Comparison of ENCODE assay signal across 18 cellular contexts in genomic region chr7:50421043-50421442, GRCh38. TPM values are rescaled to one million over a fixed set of nuclear protein-coding genes. Genes with fewer than 3 reads are reported as not detected.
DNase-seq lines count a peak whose midpoint lies in the region; ATAC-seq and TF ChIP-seq lines count a peak whose summit lies in the region.
"Had no signal": no experiment of that assay in that cellular context is flagged by ENCODE, and none has a peak within 500 bp of the region (broad histone marks: within the 10 kb centered on the region; RNA-seq: fewer than 3 reads in every experiment).

No MANE protein-coding gene starts in this region.

- H3K4me3 Mint-ChIP-seq in activated CD4-positive, alpha-beta T cell treated with anti-CD3 and anti-CD28 coated beads, Interleukin-2, amount 10 ng/mL, durations not matched to agents 24 days and 14 days = no peak overlapping the region
- H3K4me3 Mint-ChIP-seq in WTC11 = no peak overlapping the region
- H3K4me3 Mint-ChIP-seq in neural crest cell = no peak overlapping the region
- H3K4me3 Mint-ChIP-seq: B cell; CD4-positive, CD25-positive, alpha-beta regulatory T cell; CD8-positive, alpha-beta T cell; HFFc6 had no signal

- no peaks in the 10 kb centered on the region for H3K36me3 Mint-ChIP-seq in activated CD4-positive, alpha-beta T cell treated with anti-CD3 and anti-CD28 coated beads, Interleukin-2, amount 10 ng/mL, durations not matched to agents 24 days and 14 days (ENCODE audit: low read depth)
- no peaks in the 10 kb centered on the region for H3K36me3 Mint-ChIP-seq in WTC11
- no peaks in the 10 kb centered on the region for H3K36me3 Mint-ChIP-seq in neural crest cell (ENCODE audit: low read depth)
- H3K36me3 Mint-ChIP-seq: CD4-positive, CD25-positive, alpha-beta regulatory T cell; CD8-positive, alpha-beta T cell had no signal

- no peaks in the 10 kb centered on the region for H3K9me3 Mint-ChIP-seq in activated CD4-positive, alpha-beta T cell treated with anti-CD3 and anti-CD28 coated beads, Interleukin-2, amount 10 ng/mL, durations not matched to agents 24 days and 14 days
- H3K9me3 Mint-ChIP-seq in WTC11 = no peaks in the 10 kb centered on the region
- H3K9me3 Mint-ChIP-seq in neural crest cell = no peaks in the 10 kb centered on the region
- H3K9me3 Mint-ChIP-seq: CD4-positive, CD25-positive, alpha-beta regulatory T cell; CD8-positive, alpha-beta T cell; HFFc6 had no signal

- intact Hi-C loops in activated CD4-positive, alpha-beta T cell treated with anti-CD3 and anti-CD28 coated beads, Interleukin-2, amount 10 ng/mL, durations not matched to agents 24 days and 14 days (cut with micrococcal nuclease) = no loop called here

- no peak overlapping the region for H3K27ac Mint-ChIP-seq in activated CD4-positive, alpha-beta T cell treated with anti-CD3 and anti-CD28 coated beads, Interleukin-2, amount 10 ng/mL, durations not matched to agents 24 days and 14 days
- H3K27ac Mint-ChIP-seq in WTC11 (no peak overlapping the region), neural crest cell (ENCODE audit: unreplicated experiment) (peak overlapping the region; percentile 37)
- H3K27ac Mint-ChIP-seq: B cell; CD4-positive, CD25-positive, alpha-beta regulatory T cell; CD8-positive, alpha-beta T cell; HFFc6 had no signal

- POLR2A ChIA-PET in WTC11 (lab: Charles Lee) = interaction anchor here (0.8 kb wide), 1 partner anchor 194 kb away, joined by 3 read pairs; no protein-coding TSS in a partner anchor

- DNase-seq in activated CD4-positive, alpha-beta T cell treated with anti-CD3 and anti-CD28 coated beads, Interleukin-2, amount 10 ng/mL, durations not matched to agents 24 days and 14 days = peak; percentile 54
- DNase-seq in activated CD4-positive, alpha-beta T cell treated with anti-CD3 and anti-CD28 coated beads for 48 hours = no peak
- no peak for DNase-seq in WTC11 (ENCODE audit: low spot score)
- DNase-seq in neural crest cell (ENCODE audit: low read depth, low spot score) = no peak
- DNase-seq in T-helper 1 cell = no peak
- DNase-seq in NCI-H82 (lab: John Stamatoyannopoulos, UW) = no peak
- DNase-seq: Caco-2; CD4-positive, CD25-positive, alpha-beta regulatory T cell; CD8-positive, alpha-beta T cell; DMS153; DND-41; GDM1; GOT3; HFFc6 had no signal

- CTCF ChIA-PET in WTC11 (lab: Charles Lee) = interaction anchor here (0.5 to 2.3 kb wide), 5 partner anchors 17 to 742 kb away, joined by 3 to 10 read pairs (median 5); partner anchors contain the start of gene ZPBP

- H3K4me1 Mint-ChIP-seq in activated CD4-positive, alpha-beta T cell treated with anti-CD3 and anti-CD28 coated beads, Interleukin-2, amount 10 ng/mL, durations not matched to agents 24 days and 14 days = peaks cover 20% of the 10 kb centered on the region
- peaks cover 45% of the 10 kb centered on the region for H3K4me1 Mint-ChIP-seq in WTC11
- no peaks in the 10 kb centered on the region for H3K4me1 Mint-ChIP-seq in neural crest cell

- no peaks in the 10 kb centered on the region for H3K27me3 Mint-ChIP-seq in activated CD4-positive, alpha-beta T cell treated with anti-CD3 and anti-CD28 coated beads, Interleukin-2, amount 10 ng/mL, durations not matched to agents 24 days and 14 days
- no peaks in the 10 kb centered on the region for H3K27me3 Mint-ChIP-seq in WTC11 (ENCODE audit: low read depth)
- H3K27me3 Mint-ChIP-seq in neural crest cell (ENCODE audit: low read depth) = no peaks in the 10 kb centered on the region
- H3K27me3 Mint-ChIP-seq: B cell; CD4-positive, CD25-positive, alpha-beta regulatory T cell had no signal

- no peak for TF ChIP-seq CTCF in WTC11 (IDR thresholded peaks at IDR 0.05)
- no peak for TF ChIP-seq CTCF in neural crest cell (conservative IDR thresholded peaks at IDR 0.05)

- ATAC-seq in WTC11 = peak; percentile 45
- no peak for ATAC-seq in HG03457 (IDR thresholded peaks at IDR 0.05; ENCODE audit: unreplicated experiment)
- no peak for ATAC-seq in HG03521 (IDR thresholded peaks at IDR 0.05; ENCODE audit: unreplicated experiment)
- ATAC-seq: CD8-positive, alpha-beta T cell; GM12878 had no signal

TF ChIP-seq in WTC11, 78 proteins besides CTCF, POLR2A, EP300 and RAD21 (continues in another document):
- TF ChIP-seq CBFB (CRISPR knock-in tag; IDR thresholded peaks at IDR 0.05; ENCODE audit: low read depth) = no peak
- no peak for TF ChIP-seq USF1 (CRISPR knock-in tag; IDR thresholded peaks at IDR 0.05)
- no peak for TF ChIP-seq TEAD4 (CRISPR knock-in tag; IDR thresholded peaks at IDR 0.05)
- no peak for TF ChIP-seq ARID4B (CRISPR knock-in tag; IDR thresholded peaks at IDR 0.05; ENCODE audit: borderline replicate concordance)
- TF ChIP-seq FOXJ3 (CRISPR knock-in tag; IDR thresholded peaks at IDR 0.05; ENCODE audit: borderline replicate concordance) = no peak
- TF ChIP-seq ZNF281 (CRISPR knock-in tag; IDR thresholded peaks at IDR 0.05) = no peak
- TF ChIP-seq MAX (CRISPR knock-in tag; IDR thresholded peaks at IDR 0.05) = no peak
- no peak for TF ChIP-seq ATF1 (CRISPR knock-in tag; IDR thresholded peaks at IDR 0.05)
- no peak for TF ChIP-seq NFYB (CRISPR knock-in tag; conservative IDR thresholded peaks at IDR 0.05; ENCODE audit: low read depth)
- TF ChIP-seq GRHL2 (CRISPR knock-in tag; IDR thresholded peaks at IDR 0.05; ENCODE audit: insufficient replicate concordance, severe bottlenecking) = no peak

RNA-seq across cellular contexts. Expression of gene FIGNL1, which starts 29.1 kb away (rescaled TPM):
- 44.7 and 47.4 TPM in 2 replicates for total RNA-seq in activated CD4-positive, alpha-beta T cell treated with anti-CD3 and anti-CD28 coated beads, Interleukin-2, amount 10 ng/mL, durations not matched to agents 24 days and 14 days
- total RNA-seq in WTC11 (2021) (6.4 to 7.1 TPM (median 6.7 TPM) in 3 replicates), neural crest cell (40.4 and 44.0 TPM in 2 replicates)
